1 cellular context compared by ENCODE assay signal in the genomic region with DNA sequence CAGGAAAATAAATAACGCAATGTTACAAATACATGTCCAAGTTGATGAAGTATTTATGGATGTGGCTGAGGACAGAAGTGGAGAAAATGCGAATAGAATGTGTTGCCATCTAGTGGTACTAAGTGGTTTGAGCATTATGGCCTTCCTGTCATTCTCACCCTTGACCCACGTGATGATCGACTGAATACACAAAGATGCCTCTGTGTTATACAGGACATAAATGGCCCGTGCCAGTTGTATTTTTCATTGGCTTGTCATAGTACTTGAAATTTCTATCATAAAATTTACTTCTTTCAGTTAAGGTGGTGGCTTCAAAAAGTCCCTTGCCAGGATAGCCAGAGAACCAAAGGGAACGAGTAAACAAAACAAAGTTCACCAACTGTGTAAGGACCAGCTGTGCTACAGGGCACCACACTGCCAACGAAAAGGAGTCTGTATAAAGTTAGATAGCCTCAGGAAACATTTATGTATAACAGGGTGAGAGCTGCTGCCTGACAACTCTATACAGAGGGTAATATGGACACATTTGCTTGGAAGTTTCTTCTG.
A peak's percentile ranks its signal among the peaks of the same experiment; 100 is the strongest.
TF ChIP-seq lines count a peak whose summit lies in the region.

No MANE protein-coding gene starts in this region.

TF ChIP-seq in H1, 55 proteins besides CTCF, POLR2A, EP300 and RAD21:
- TF ChIP-seq, protein P1, sequence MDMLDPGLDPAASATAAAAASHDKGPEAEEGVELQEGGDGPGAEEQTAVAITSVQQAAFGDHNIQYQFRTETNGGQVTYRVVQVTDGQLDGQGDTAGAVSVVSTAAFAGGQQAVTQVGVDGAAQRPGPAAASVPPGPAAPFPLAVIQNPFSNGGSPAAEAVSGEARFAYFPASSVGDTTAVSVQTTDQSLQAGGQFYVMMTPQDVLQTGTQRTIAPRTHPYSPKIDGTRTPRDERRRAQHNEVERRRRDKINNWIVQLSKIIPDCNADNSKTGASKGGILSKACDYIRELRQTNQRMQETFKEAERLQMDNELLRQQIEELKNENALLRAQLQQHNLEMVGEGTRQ (IDR thresholded peaks at IDR 0.05; ENCODE audit: low read length) = peak; percentile 48
- no peak for TF ChIP-seq SUZ12 (IDR thresholded peaks at IDR 0.05; ENCODE audit: low read length)
